In genomic region chr4:123674752-123675151, GRCh38 we compare ENCODE assay signal across 22 cellular contexts.
"Had no signal": no experiment of that assay in that cellular context is flagged by ENCODE, and none has a peak within 500 bp of the region (broad histone marks: within the 10 kb centered on the region; RNA-seq: fewer than 3 reads in every experiment).

No MANE protein-coding gene starts in this region.

- H3K9me3 ChIP-seq: thoracic aorta, upper lobe of right lung had no signal

- H3K36me3 ChIP-seq: thoracic aorta, upper lobe of right lung had no signal

- H3K36me3 Mint-ChIP-seq: activated naive CD4-positive, alpha-beta T cell treated with anti-CD3 and anti-CD28 coated beads, Interleukin-2, amount 10 ng/mL, durations not matched to agents 7 days and 5 days; brain; naive thymus-derived CD8-positive, alpha-beta T cell; stimulated activated naive B cell treated with anti-CD40 and anti-IgM and Interleukin-4, amounts not matched to agents 10 μg/mL and 1 μg/mL and 100 μg/mL, for 72 hours had no signal

- DNase-seq: activated CD4-positive, alpha-beta T cell treated with anti-CD3 and anti-CD28 coated beads for 36 hours; activated CD4-positive, alpha-beta T cell treated with anti-CD3 and anti-CD28 coated beads, Interleukin-2, amount 50 U/mL, for 48 hours; activated effector memory CD4-positive, alpha-beta T cell treated with Interleukin-2 at 50 U/mL for 16 hours; activated naive CD4-positive, alpha-beta T cell treated with anti-CD3 and anti-CD28 coated beads, Interleukin-2, amount 10 ng/mL, durations not matched to agents 7 days and 5 days; activated naive CD8-positive, alpha-beta T cell treated with anti-CD3 and anti-CD28 coated beads, Interleukin-2, amount 50 U/mL, for 24 hours; activated T-cell treated with anti-CD3 and anti-CD28 coated beads, Interleukin-2, amount 50 U/mL, for 48 hours; aorta; dermis blood vessel endothelial cell; effector CD8-positive, alpha-beta T cell; erythroblast; head of caudate nucleus; kidney; naive thymus-derived CD8-positive, alpha-beta T cell; stimulated activated CD4-positive, alpha-beta T cell treated with anti-CD3 and anti-CD28 coated beads, Interleukin-2, amount 100 ng/mL, for 48 hours; stimulated activated CD8-positive, alpha-beta memory T cell treated with anti-CD3 and anti-CD28 coated beads, Interleukin-4, amount 100 ng/mL, for 48 hours; stimulated activated naive B cell treated with anti-CD40 and anti-IgM and Interleukin-4, amounts not matched to agents 10 μg/mL and 1 μg/mL and 100 μg/mL, for 72 hours; T-helper 9 cell; upper lobe of right lung had no signal

- H3K27ac Mint-ChIP-seq: activated CD4-positive, alpha-beta T cell treated with anti-CD3 and anti-CD28 coated beads for 36 hours; activated naive CD4-positive, alpha-beta T cell treated with anti-CD3 and anti-CD28 coated beads, Interleukin-2, amount 10 ng/mL, durations not matched to agents 7 days and 5 days; activated naive CD8-positive, alpha-beta T cell treated with anti-CD3 and anti-CD28 coated beads, Interleukin-2, amount 50 U/mL, for 24 hours; naive thymus-derived CD8-positive, alpha-beta T cell; progenitor cell of endocrine pancreas; stimulated activated naive B cell treated with anti-CD40 and anti-IgM and Interleukin-4, amounts not matched to agents 10 μg/mL and 1 μg/mL and 100 μg/mL, for 72 hours had no signal

- H3K27me3 Mint-ChIP-seq: brain, progenitor cell of endocrine pancreas had no signal

- H3K27me3 ChIP-seq: upper lobe of right lung had no signal

- H3K4me3 Mint-ChIP-seq: activated CD4-positive, alpha-beta T cell treated with anti-CD3 and anti-CD28 coated beads for 36 hours; activated naive CD4-positive, alpha-beta T cell treated with anti-CD3 and anti-CD28 coated beads, Interleukin-2, amount 10 ng/mL, durations not matched to agents 7 days and 5 days; activated naive CD8-positive, alpha-beta T cell treated with anti-CD3 and anti-CD28 coated beads, Interleukin-2, amount 50 U/mL, for 24 hours; naive thymus-derived CD8-positive, alpha-beta T cell; stimulated activated naive B cell treated with anti-CD40 and anti-IgM and Interleukin-4, amounts not matched to agents 10 μg/mL and 1 μg/mL and 100 μg/mL, for 72 hours had no signal

- ATAC-seq: activated CD4-positive, alpha-beta T cell treated with anti-CD3 and anti-CD28 coated beads for 36 hours; left lobe of liver; naive thymus-derived CD8-positive, alpha-beta T cell; stimulated activated naive B cell treated with anti-CD40 and anti-IgM and Interleukin-4, amounts not matched to agents 10 μg/mL and 1 μg/mL and 100 μg/mL, for 72 hours; upper lobe of right lung had no signal

- H3K4me3 ChIP-seq: upper lobe of right lung had no signal

- H3K9me3 Mint-ChIP-seq: activated naive CD4-positive, alpha-beta T cell treated with anti-CD3 and anti-CD28 coated beads, Interleukin-2, amount 10 ng/mL, durations not matched to agents 7 days and 5 days; brain; naive thymus-derived CD8-positive, alpha-beta T cell; stimulated activated naive B cell treated with anti-CD40 and anti-IgM and Interleukin-4, amounts not matched to agents 10 μg/mL and 1 μg/mL and 100 μg/mL, for 72 hours had no signal
